8 cellular contexts compared by ENCODE assay signal in the genomic region with DNA sequence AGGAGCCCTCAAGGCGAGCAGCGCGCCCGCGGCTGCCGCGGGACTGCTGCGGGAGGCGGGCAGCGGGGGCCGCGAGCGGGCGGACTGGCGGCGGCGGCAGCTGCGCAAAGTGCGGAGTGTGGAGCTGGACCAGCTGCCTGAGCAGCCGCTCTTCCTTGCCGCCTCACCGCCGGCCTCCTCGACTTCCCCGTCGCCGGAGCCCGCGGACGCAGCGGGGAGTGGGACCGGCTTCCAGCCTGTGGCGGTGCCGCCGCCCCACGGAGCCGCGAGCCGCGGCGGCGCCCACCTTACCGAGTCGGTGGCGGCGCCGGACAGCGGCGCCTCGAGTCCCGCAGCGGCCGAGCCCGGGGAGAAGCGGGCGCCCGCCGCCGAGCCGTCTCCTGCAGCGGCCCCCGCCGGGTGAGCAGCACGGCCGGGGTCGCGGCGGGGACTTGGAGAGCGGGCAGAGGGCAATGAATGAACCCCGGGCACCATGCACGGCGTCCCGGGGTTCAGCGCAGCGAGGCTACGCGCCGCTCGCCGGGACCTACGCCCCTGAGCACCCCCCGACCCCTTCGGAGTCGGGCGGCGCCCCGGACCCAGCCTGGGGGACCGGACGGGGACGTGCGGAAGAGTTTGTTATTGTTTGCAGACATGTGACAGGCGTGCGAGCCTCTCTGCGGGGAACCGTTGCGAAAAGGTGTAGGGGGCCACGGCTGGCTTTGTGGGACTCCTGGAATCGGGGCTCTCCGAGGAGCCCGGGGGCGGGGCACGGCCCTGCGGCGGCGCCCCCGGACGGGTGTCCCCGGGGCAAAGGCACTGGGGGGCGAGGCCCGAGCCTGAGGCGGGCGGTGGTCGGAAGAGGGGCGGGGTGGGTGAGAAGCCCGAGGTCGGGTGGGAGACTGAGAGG. TPM values are rescaled to one million over a fixed set of nuclear protein-coding genes. Genes with fewer than 3 reads are reported as not detected.
DNase-seq lines count a peak whose midpoint lies in the region; ATAC-seq and TF ChIP-seq lines count a peak whose summit lies in the region.

No MANE protein-coding gene starts in this region.

- H3K36me3 Mint-ChIP-seq in T-helper 2 cell treated with Interferon-gamma antibody and Interleukin-4, amounts not matched to agents 5 μg/mL and 100 μg/mL, for 36 hours (ENCODE audit: low read depth) = peaks cover 18% of the 10 kb centered on the region

- H3K4me3 Mint-ChIP-seq in T-helper 2 cell treated with Interferon-gamma antibody and Interleukin-4, amounts not matched to agents 5 μg/mL and 100 μg/mL, for 36 hours = peak overlapping the region; percentile 86

- in situ Hi-C loops in mammary epithelial cell (cut with MboI; ENCODE audit: low sequenced_read_pairs in 2 of 2) = no loop called here

- DNase-seq in CD1c-positive myeloid dendritic cell (ENCODE audit: extremely low spot score) = peak; percentile 72
- peak; percentile 46 for DNase-seq in T-helper 2 cell treated with Interferon-gamma antibody and Interleukin-4, amounts not matched to agents 5 μg/mL and 100 μg/mL, for 36 hours (ENCODE audit: low spot score)
- DNase-seq in mammary epithelial cell = peak; percentile 31
- DNase-seq in kidney epithelial cell (ENCODE audit: low read depth) = no peak
- peak; percentile 22 to 42 for DNase-seq in stimulated activated CD4-positive, alpha-beta T cell treated with anti-CD3 and anti-CD28 coated beads, Interleukin-4, amount 100 ng/mL, for 4 hours
- DNase-seq in DMS79 (lab: John Stamatoyannopoulos, UW) = no peak

- H3K27ac Mint-ChIP-seq in T-helper 2 cell treated with Interferon-gamma antibody and Interleukin-4, amounts not matched to agents 5 μg/mL and 100 μg/mL, for 36 hours = peak overlapping the region; percentile 81

- peaks cover 40% of the 10 kb centered on the region for H3K4me1 Mint-ChIP-seq in T-helper 2 cell treated with Interferon-gamma antibody and Interleukin-4, amounts not matched to agents 5 μg/mL and 100 μg/mL, for 36 hours (ENCODE audit: low read depth)

- H3K4me2 ChIP-seq in mammary epithelial cell (ENCODE audit: insufficient read depth, low read depth, low read length) = peak overlapping the region; percentile 91

- peaks cover 2% of the 10 kb centered on the region for H3K27me3 Mint-ChIP-seq in T-helper 2 cell treated with Interferon-gamma antibody and Interleukin-4, amounts not matched to agents 5 μg/mL and 100 μg/mL, for 36 hours (ENCODE audit: low read depth)

- H3K9me3 Mint-ChIP-seq in T-helper 2 cell treated with Interferon-gamma antibody and Interleukin-4, amounts not matched to agents 5 μg/mL and 100 μg/mL, for 36 hours = no peaks in the 10 kb centered on the region

- no peaks in the 10 kb centered on the region for H3K36me3 ChIP-seq in mammary epithelial cell (ENCODE audit: insufficient read depth, low read length)
- H3K36me3 ChIP-seq in kidney epithelial cell (ENCODE audit: control insufficient read depth, insufficient read depth, low read length) = no peaks in the 10 kb centered on the region

- H3K27me3 ChIP-seq in mammary epithelial cell (ENCODE audit: insufficient read depth, low read length) (no peaks in the 10 kb centered on the region), kidney epithelial cell (ENCODE audit: control insufficient read depth, insufficient read depth, low read length) (no peaks in the 10 kb centered on the region)

- TF ChIP-seq CTCF in mammary epithelial cell (conservative IDR thresholded peaks at IDR 0.05 in 1 of 2, IDR thresholded peaks at IDR 0.05 in 1 of 2; ENCODE audit: extremely low read depth in 1 of 2, insufficient read depth in 1 of 2, low read depth in 1 of 2, low read length in 2 of 2) = no peak
- TF ChIP-seq CTCF in kidney epithelial cell (IDR thresholded peaks at IDR 0.05; ENCODE audit: insufficient read depth, low read length, poor library complexity, severe bottlenecking) = no peak

- ATAC-seq in GM19455 (IDR thresholded peaks at IDR 0.05; ENCODE audit: unreplicated experiment) = peak; percentile 37
- peak; percentile 17 for ATAC-seq in HG03469 (IDR thresholded peaks at IDR 0.05; ENCODE audit: unreplicated experiment)

- peak overlapping the region; percentile 70 for H3K9ac ChIP-seq in mammary epithelial cell (ENCODE audit: insufficient read depth, low read length)

- H3K4me1 ChIP-seq in mammary epithelial cell (ENCODE audit: insufficient read depth, low read length) = peaks cover 16% of the 10 kb centered on the region

- no peaks in the 10 kb centered on the region for H3K9me3 ChIP-seq in mammary epithelial cell (replicated peaks; ENCODE audit: insufficient read depth, low read length)

- no TSS peak for BruUV-seq in mammary epithelial cell (replicated peaks; lab: Mats Ljungman, UMichigan)

- H4K20me1 ChIP-seq in mammary epithelial cell (ENCODE audit: insufficient read depth, low read length) = no peaks in the 10 kb centered on the region

- peaks cover 50% of the 10 kb centered on the region for H3K79me2 ChIP-seq in mammary epithelial cell (ENCODE audit: insufficient read depth, low read length)

- dilution Hi-C loops in mammary epithelial cell (cut with HindIII; ENCODE audit: low sequenced_read_pairs) = loop anchor here (25.0 kb wide), 1 partner anchor 529 kb away; no protein-coding TSS in a partner anchor

- intact Hi-C loops in mammary epithelial cell (cut with micrococcal nuclease) = loop anchor here (1.0 to 5.0 kb wide), 4 partner anchors 272 to 546 kb away; no protein-coding TSS in a partner anchor

- H3K4me3 ChIP-seq in mammary epithelial cell (replicated peaks in 1 of 3; ENCODE audit: insufficient read depth in 1 of 3, low read depth in 2 of 3, low read length in 3 of 3) (peak overlapping the region; percentile 80 to 89 (median 83)), kidney epithelial cell (ENCODE audit: low read depth, low read length) (peak overlapping the region; percentile 93)

- CTCF ChIA-PET in mammary epithelial cell (lab: Charles Lee; ENCODE audit: low non-redundant PET) = interaction anchor here (0.7 kb wide), 2 partner anchors 427 to 545 kb away, joined by 3 read pairs; no protein-coding TSS in a partner anchor

- peak overlapping the region; percentile 87 for H2AFZ ChIP-seq in mammary epithelial cell (ENCODE audit: low read depth, low read length)

- H3K27ac ChIP-seq in mammary epithelial cell (ENCODE audit: insufficient read depth, low read depth, low read length) = peak overlapping the region; percentile 61

- 0% methylated on average over 5 of the region's 116 CpGs for WGBS in mammary epithelial cell (ENCODE audit: low coverage, missing lambda C conversion rate)

RNA-seq across cellular contexts. Expression of a gene that starts 0.6 kb away (rescaled TPM):
- total RNA-seq in mammary epithelial cell = 10 to 100 TPM; 10.0 to 18.7 TPM
- 4.3 TPM for polyA plus RNA-seq in mammary epithelial cell
- 20.5 TPM for polyA minus RNA-seq in mammary epithelial cell
- total RNA-seq in kidney epithelial cell = 21.3 and 21.4 TPM in 2 replicates

Comparison
In these comparisons a context has a peak if more than half of its experiments do, and no peak if none do; other contexts are left out.
1. DNase-seq: peak in CD1c-positive myeloid dendritic cell (single experiment), T-helper 2 cell treated with Interferon-gamma antibody and Interleukin-4, amounts not matched to agents 5 μg/mL and 100 μg/mL, for 36 hours (single experiment), mammary epithelial cell (single experiment) and stimulated activated CD4-positive, alpha-beta T cell treated with anti-CD3 and anti-CD28 coated beads, Interleukin-4, amount 100 ng/mL, for 4 hours (2 of 2); none in kidney epithelial cell (single experiment) and DMS79 (single experiment).